ENCODE assay signal across 1 cellular context in the genomic region with DNA sequence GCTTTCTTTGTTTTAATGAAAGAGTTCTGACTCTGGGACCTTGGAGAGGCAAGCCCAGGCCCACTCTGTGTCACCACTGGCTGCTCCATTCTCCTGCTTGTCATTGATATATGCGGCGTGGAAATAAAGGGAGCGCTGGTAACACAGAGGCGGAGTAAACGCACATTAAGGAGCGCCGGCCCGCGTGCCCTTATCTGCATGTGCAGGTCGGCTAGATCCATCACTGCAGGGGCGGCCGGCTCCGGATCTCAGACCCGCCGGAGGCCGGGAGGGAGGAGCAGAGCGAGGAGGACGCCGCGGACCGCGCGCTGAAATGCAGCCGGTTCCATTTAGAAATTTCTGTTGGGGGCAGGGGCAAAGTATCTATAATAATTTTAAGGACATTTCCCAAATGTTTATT.
TF ChIP-seq lines count a peak whose summit lies in the region.

No MANE protein-coding gene starts in this region.

TF ChIP-seq in K562, 482 proteins besides CTCF, POLR2A, EP300 and RAD21:
- TF ChIP-seq CAMTA2 (CRISPR knock-in tag; conservative IDR thresholded peaks at IDR 0.05) = no peak
- no peak for TF ChIP-seq SRF (CRISPR knock-in tag; IDR thresholded peaks at IDR 0.05)
- TF ChIP-seq, protein P1, sequence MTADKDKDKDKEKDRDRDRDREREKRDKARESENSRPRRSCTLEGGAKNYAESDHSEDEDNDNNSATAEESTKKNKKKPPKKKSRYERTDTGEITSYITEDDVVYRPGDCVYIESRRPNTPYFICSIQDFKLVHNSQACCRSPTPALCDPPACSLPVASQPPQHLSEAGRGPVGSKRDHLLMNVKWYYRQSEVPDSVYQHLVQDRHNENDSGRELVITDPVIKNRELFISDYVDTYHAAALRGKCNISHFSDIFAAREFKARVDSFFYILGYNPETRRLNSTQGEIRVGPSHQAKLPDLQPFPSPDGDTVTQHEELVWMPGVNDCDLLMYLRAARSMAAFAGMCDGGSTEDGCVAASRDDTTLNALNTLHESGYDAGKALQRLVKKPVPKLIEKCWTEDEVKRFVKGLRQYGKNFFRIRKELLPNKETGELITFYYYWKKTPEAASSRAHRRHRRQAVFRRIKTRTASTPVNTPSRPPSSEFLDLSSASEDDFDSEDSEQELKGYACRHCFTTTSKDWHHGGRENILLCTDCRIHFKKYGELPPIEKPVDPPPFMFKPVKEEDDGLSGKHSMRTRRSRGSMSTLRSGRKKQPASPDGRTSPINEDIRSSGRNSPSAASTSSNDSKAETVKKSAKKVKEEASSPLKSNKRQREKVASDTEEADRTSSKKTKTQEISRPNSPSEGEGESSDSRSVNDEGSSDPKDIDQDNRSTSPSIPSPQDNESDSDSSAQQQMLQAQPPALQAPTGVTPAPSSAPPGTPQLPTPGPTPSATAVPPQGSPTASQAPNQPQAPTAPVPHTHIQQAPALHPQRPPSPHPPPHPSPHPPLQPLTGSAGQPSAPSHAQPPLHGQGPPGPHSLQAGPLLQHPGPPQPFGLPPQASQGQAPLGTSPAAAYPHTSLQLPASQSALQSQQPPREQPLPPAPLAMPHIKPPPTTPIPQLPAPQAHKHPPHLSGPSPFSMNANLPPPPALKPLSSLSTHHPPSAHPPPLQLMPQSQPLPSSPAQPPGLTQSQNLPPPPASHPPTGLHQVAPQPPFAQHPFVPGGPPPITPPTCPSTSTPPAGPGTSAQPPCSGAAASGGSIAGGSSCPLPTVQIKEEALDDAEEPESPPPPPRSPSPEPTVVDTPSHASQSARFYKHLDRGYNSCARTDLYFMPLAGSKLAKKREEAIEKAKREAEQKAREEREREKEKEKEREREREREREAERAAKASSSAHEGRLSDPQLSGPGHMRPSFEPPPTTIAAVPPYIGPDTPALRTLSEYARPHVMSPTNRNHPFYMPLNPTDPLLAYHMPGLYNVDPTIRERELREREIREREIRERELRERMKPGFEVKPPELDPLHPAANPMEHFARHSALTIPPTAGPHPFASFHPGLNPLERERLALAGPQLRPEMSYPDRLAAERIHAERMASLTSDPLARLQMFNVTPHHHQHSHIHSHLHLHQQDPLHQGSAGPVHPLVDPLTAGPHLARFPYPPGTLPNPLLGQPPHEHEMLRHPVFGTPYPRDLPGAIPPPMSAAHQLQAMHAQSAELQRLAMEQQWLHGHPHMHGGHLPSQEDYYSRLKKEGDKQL (CRISPR knock-in tag; IDR thresholded peaks at IDR 0.05; ENCODE audit: borderline replicate concordance) = no peak
- TF ChIP-seq PRPF4 (IDR thresholded peaks at IDR 0.05; ENCODE audit: insufficient read depth, low read depth, low read length, poor library complexity, severe bottlenecking) = no peak
- TF ChIP-seq, protein P2, sequence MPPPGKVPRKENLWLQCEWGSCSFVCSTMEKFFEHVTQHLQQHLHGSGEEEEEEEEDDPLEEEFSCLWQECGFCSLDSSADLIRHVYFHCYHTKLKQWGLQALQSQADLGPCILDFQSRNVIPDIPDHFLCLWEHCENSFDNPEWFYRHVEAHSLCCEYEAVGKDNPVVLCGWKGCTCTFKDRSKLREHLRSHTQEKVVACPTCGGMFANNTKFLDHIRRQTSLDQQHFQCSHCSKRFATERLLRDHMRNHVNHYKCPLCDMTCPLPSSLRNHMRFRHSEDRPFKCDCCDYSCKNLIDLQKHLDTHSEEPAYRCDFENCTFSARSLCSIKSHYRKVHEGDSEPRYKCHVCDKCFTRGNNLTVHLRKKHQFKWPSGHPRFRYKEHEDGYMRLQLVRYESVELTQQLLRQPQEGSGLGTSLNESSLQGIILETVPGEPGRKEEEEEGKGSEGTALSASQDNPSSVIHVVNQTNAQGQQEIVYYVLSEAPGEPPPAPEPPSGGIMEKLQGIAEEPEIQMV (tag; conservative IDR thresholded peaks at IDR 0.05; ENCODE audit: low read depth) = peak; percentile 57; the same call in 1 of the 2 replicates
- TF ChIP-seq ZNF696 (CRISPR knock-in tag; conservative IDR thresholded peaks at IDR 0.05) = no peak
- peak; percentile 1 for TF ChIP-seq MEIS2 (IDR thresholded peaks at IDR 0.05; ENCODE audit: partially characterized antibody)
- peak; percentile 41; the same call in 1 of the 2 replicates for TF ChIP-seq CXXC5 (CRISPR knock-in tag; IDR thresholded peaks at IDR 0.05)
- no peak for TF ChIP-seq U2AF2 (optimal IDR thresholded peaks at IDR 0.05; ENCODE audit: low read depth, low read length)
- TF ChIP-seq RBBP5 (IDR thresholded peaks at IDR 0.05; ENCODE audit: borderline replicate concordance, insufficient read depth, low read length, poor library complexity, severe bottlenecking) = no peak
- TF ChIP-seq SMAD1 (IDR thresholded peaks at IDR 0.05; ENCODE audit: low read depth, low read length, partially characterized antibody) = no peak
- TF ChIP-seq NR4A1 (CRISPR knock-in tag; IDR thresholded peaks at IDR 0.05) = no peak
- no peak for TF ChIP-seq NR4A1 (tag; IDR thresholded peaks at IDR 0.05)
- no peak for TF ChIP-seq ZKSCAN1 (IDR thresholded peaks at IDR 0.05; ENCODE audit: low read depth, low read length)
- peak; percentile 49 for TF ChIP-seq CBFA2T3 (IDR thresholded peaks at IDR 0.05)
- no peak for TF ChIP-seq ZNF707 (CRISPR knock-in tag; conservative IDR thresholded peaks at IDR 0.05)
- no peak for TF ChIP-seq NR2C2 (CRISPR knock-in tag; IDR thresholded peaks at IDR 0.05)
- no peak for TF ChIP-seq NR2C2 (tag; IDR thresholded peaks at IDR 0.05)
- no peak for TF ChIP-seq ZNF41 (CRISPR knock-in tag; conservative IDR thresholded peaks at IDR 0.05)
- no peak for TF ChIP-seq MYNN (IDR thresholded peaks at IDR 0.05)
- no peak for TF ChIP-seq MYNN (CRISPR knock-in tag; IDR thresholded peaks at IDR 0.05)
- no peak for TF ChIP-seq TRIM24 (IDR thresholded peaks at IDR 0.05)
- no peak for TF ChIP-seq NBN (IDR thresholded peaks at IDR 0.05; ENCODE audit: low read depth)
- TF ChIP-seq PRMT5 (CRISPR knock-in tag; IDR thresholded peaks at IDR 0.05) = no peak
- TF ChIP-seq, protein P3, sequence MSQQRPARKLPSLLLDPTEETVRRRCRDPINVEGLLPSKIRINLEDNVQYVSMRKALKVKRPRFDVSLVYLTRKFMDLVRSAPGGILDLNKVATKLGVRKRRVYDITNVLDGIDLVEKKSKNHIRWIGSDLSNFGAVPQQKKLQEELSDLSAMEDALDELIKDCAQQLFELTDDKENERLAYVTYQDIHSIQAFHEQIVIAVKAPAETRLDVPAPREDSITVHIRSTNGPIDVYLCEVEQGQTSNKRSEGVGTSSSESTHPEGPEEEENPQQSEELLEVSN (IDR thresholded peaks at IDR 0.05; ENCODE audit: borderline replicate concordance in 1 of 2, extremely low read depth in 1 of 2, insufficient read depth in 1 of 2, insufficient read length in 1 of 2, low read depth in 1 of 2, low read length in 1 of 2, poor library complexity in 1 of 2, severe bottlenecking in 1 of 2) = peak in 1 of 2 experiments; percentile 77
- peak; percentile 29 for TF ChIP-seq HNRNPLL (IDR thresholded peaks at IDR 0.05; ENCODE audit: low read depth, low read length, poor library complexity, severe bottlenecking)
- no peak for TF ChIP-seq TCF7L2 (IDR thresholded peaks at IDR 0.05; ENCODE audit: low read depth, low read length)
- TF ChIP-seq PHB (CRISPR knock-in tag; IDR thresholded peaks at IDR 0.05) = no peak
- no peak for TF ChIP-seq ZNF57 (CRISPR knock-in tag; IDR thresholded peaks at IDR 0.05)
- TF ChIP-seq, protein P4, sequence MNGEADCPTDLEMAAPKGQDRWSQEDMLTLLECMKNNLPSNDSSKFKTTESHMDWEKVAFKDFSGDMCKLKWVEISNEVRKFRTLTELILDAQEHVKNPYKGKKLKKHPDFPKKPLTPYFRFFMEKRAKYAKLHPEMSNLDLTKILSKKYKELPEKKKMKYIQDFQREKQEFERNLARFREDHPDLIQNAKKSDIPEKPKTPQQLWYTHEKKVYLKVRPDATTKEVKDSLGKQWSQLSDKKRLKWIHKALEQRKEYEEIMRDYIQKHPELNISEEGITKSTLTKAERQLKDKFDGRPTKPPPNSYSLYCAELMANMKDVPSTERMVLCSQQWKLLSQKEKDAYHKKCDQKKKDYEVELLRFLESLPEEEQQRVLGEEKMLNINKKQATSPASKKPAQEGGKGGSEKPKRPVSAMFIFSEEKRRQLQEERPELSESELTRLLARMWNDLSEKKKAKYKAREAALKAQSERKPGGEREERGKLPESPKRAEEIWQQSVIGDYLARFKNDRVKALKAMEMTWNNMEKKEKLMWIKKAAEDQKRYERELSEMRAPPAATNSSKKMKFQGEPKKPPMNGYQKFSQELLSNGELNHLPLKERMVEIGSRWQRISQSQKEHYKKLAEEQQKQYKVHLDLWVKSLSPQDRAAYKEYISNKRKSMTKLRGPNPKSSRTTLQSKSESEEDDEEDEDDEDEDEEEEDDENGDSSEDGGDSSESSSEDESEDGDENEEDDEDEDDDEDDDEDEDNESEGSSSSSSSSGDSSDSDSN (IDR thresholded peaks at IDR 0.05; ENCODE audit: borderline replicate concordance in 1 of 2, low read depth in 2 of 2, low read length in 2 of 2) = peak in 1 of 2 experiments; percentile 62; a peak in 1 of 4 replicates
- TF ChIP-seq ZC3H8 (IDR thresholded peaks at IDR 0.05) = no peak
- TF ChIP-seq, protein P5, sequence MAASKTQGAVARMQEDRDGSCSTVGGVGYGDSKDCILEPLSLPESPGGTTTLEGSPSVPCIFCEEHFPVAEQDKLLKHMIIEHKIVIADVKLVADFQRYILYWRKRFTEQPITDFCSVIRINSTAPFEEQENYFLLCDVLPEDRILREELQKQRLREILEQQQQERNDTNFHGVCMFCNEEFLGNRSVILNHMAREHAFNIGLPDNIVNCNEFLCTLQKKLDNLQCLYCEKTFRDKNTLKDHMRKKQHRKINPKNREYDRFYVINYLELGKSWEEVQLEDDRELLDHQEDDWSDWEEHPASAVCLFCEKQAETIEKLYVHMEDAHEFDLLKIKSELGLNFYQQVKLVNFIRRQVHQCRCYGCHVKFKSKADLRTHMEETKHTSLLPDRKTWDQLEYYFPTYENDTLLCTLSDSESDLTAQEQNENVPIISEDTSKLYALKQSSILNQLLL (CRISPR knock-in tag; IDR thresholded peaks at IDR 0.05; ENCODE audit: borderline replicate concordance) = no peak
- TF ChIP-seq PURB (CRISPR knock-in tag; IDR thresholded peaks at IDR 0.05; ENCODE audit: low read depth) = no peak
- peak; percentile 34; the same call in 1 of the 2 replicates for TF ChIP-seq TAL1 (IDR thresholded peaks at IDR 0.05)
- TF ChIP-seq GTF2A2 (tag; IDR thresholded peaks at IDR 0.05) = no peak
- TF ChIP-seq RBM14 (IDR thresholded peaks at IDR 0.05; ENCODE audit: borderline replicate concordance, insufficient read depth, low read depth, low read length) = no peak
- 0 out of 2 replicates have a peak, but pooled peaks have one; percentile 15 for TF ChIP-seq L3MBTL2 (IDR thresholded peaks at IDR 0.05)
- no peak for TF ChIP-seq FOXJ3 (CRISPR knock-in tag; IDR thresholded peaks at IDR 0.05)
- TF ChIP-seq BRD4 (IDR thresholded peaks at IDR 0.05) = no peak
- TF ChIP-seq, protein P6, sequence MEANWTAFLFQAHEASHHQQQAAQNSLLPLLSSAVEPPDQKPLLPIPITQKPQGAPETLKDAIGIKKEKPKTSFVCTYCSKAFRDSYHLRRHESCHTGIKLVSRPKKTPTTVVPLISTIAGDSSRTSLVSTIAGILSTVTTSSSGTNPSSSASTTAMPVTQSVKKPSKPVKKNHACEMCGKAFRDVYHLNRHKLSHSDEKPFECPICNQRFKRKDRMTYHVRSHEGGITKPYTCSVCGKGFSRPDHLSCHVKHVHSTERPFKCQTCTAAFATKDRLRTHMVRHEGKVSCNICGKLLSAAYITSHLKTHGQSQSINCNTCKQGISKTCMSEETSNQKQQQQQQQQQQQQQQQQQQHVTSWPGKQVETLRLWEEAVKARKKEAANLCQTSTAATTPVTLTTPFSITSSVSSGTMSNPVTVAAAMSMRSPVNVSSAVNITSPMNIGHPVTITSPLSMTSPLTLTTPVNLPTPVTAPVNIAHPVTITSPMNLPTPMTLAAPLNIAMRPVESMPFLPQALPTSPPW (CRISPR knock-in tag; IDR thresholded peaks at IDR 0.05) = no peak
- no peak for TF ChIP-seq FOXA1 (IDR thresholded peaks at IDR 0.05; ENCODE audit: borderline replicate concordance)
- TF ChIP-seq, protein P7, sequence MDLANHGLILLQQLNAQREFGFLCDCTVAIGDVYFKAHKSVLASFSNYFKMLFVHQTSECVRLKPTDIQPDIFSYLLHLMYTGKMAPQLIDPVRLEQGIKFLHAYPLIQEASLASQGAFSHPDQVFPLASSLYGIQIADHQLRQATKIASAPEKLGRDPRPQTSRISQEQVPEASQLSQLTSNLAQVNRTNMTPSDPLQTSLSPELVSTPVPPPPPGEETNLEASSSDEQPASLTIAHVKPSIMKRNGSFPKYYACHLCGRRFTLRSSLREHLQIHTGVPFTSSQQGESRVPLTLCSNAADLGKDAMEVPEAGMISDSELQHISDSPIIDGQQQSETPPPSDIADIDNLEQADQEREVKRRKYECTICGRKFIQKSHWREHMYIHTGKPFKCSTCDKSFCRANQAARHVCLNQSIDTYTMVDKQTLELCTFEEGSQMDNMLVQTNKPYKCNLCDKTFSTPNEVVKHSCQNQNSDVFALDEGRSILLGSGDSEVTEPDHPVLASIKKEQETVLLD (IDR thresholded peaks at IDR 0.05) = no peak
